35 cellular contexts compared by ENCODE assay signal in the genomic region with DNA sequence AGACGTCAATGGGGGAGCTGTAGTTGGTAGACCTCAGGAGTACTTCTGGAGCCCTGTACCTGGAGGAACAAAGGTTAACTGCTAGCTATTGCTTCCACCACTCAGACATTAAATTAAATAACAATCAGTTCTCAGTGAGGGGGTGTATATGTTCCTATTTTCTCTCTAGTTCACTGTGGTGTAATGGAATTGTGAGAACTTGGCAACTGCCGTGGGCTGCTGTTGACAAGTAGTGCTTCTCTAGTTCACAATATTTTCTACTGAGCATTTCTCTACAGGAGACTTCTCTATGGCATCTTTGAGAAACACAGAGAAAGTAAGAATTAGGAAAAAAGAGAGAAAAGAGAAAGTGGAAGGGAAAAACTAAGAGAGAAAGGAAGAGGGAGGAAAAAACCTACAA.
"Had no signal": no experiment of that assay in that cellular context is flagged by ENCODE, and none has a peak within 500 bp of the region (broad histone marks: within the 10 kb centered on the region; RNA-seq: fewer than 3 reads in every experiment).

No MANE protein-coding gene starts in this region.

- H3K27ac ChIP-seq: KMS-11 had no signal

- DNase-seq: Karpas-422, Kasumi-1, MG63, MM.1S, MV-4-11, NCI-H1048, NCI-H1092, NCI-H1092 treated with DMSO at 0.1 percent for 48 hours, NCI-H1105, NCI-H1105 treated with DMSO at 0.1 percent for 48 hours, NCI-H1417, NCI-H1417 treated with DMSO at 0.1 percent for 48 hours, NCI-H1436, NCI-H146, NCI-H1694, NCI-H1694 treated with DMSO at 0.1 percent for 48 hours, NCI-H187, NCI-H187 treated with DMSO at 0.1 percent for 48 hours, NCI-H1930, NCI-H2029, NCI-H2029 treated with DMSO at 0.1 percent for 48 hours, NCI-H2081, NCI-H2081 treated with DMSO at 0.1 percent for 48 hours, NCI-H2107, NCI-H2171, NCI-H2171 treated with DMSO at 0.1 percent for 48 hours, NCI-H2227 treated with DMSO at 0.1 percent for 48 hours, NCI-H226, NCI-H345, NCI-H446, NCI-H446 treated with DMSO at 0.1 percent for 48 hours, NCI-H510A, NCI-H510A treated with DMSO at 0.1 percent for 48 hours, NCI-H524 had no signal

- H3K9me3 ChIP-seq: MG63 had no signal

- H3K4me3 ChIP-seq: MG63 had no signal

- H3K27me3 ChIP-seq: MG63 had no signal
